Comparison of ENCODE assay signal across 8 cellular contexts in genomic region chr16:30609002-30609927, GRCh38. TPM values are rescaled to one million over a fixed set of nuclear protein-coding genes. Genes with fewer than 3 reads are reported as not detected.
DNase-seq lines count a peak whose midpoint lies in the region; ATAC-seq, FAIRE-seq and TF ChIP-seq lines count a peak whose summit lies in the region.

No MANE protein-coding gene starts in this region.

- FAIRE-seq in GM19239 (lab: Jason Lieb, UNC): peak; percentile 14
- no peak for FAIRE-seq in bronchial epithelial cell (lab: Jason Lieb, UNC)

- H3K27ac Mint-ChIP-seq in T-helper 17 cell: peak overlapping the region; percentile 92

- no peaks in the 10 kb centered on the region for H3K9me3 ChIP-seq in BLaER1 treated with 17β-estradiol and CSF1 and Interleukin-3, amounts not matched to agents 10 nM and 100 nM (replicated peaks in 1 of 11)
- H3K9me3 ChIP-seq in T-helper 17 cell (ENCODE audit: control insufficient read depth, low read length, poor library complexity, severe bottlenecking): no peaks in the 10 kb centered on the region

- H3K36me3 Mint-ChIP-seq in T-helper 17 cell (ENCODE audit: low read depth): peaks cover 4% of the 10 kb centered on the region

- peak overlapping the region; percentile 69 to 94 (median 88) for H3K4me2 ChIP-seq in BLaER1 treated with 17β-estradiol and CSF1 and Interleukin-3, amounts not matched to agents 10 nM and 100 nM

- peak overlapping the region; percentile 98 to 100 (median 98) for H3K27ac ChIP-seq in BLaER1 treated with 17β-estradiol and CSF1 and Interleukin-3, amounts not matched to agents 10 nM and 100 nM

- peak; percentile 23 for ATAC-seq in HG03520 (IDR thresholded peaks at IDR 0.05; ENCODE audit: unreplicated experiment)
- ATAC-seq in T-helper 17 cell: peak; percentile 51

- peaks cover 31 to 46% (median 45%) of the 10 kb centered on the region in 11 experiments for H3K36me3 ChIP-seq in BLaER1 treated with 17β-estradiol and CSF1 and Interleukin-3, amounts not matched to agents 10 nM and 100 nM
- peaks cover 5% of the 10 kb centered on the region for H3K36me3 ChIP-seq in bronchial epithelial cell (ENCODE audit: control insufficient read depth, insufficient read depth, low read length)

- H3K4me3 ChIP-seq in BLaER1 treated with 17β-estradiol and CSF1 and Interleukin-3, amounts not matched to agents 10 nM and 100 nM: peak overlapping the region; percentile 78 to 93 (median 86)
- H3K4me3 ChIP-seq in bronchial epithelial cell (ENCODE audit: low read depth, low read length): peak overlapping the region; percentile 97

- H3K4me1 ChIP-seq in BLaER1 treated with 17β-estradiol and CSF1 and Interleukin-3, amounts not matched to agents 10 nM and 100 nM: peaks cover 20 to 60% (median 33%) of the 10 kb centered on the region in 10 experiments

- TF ChIP-seq CTCF in bronchial epithelial cell (IDR thresholded peaks at IDR 0.05; ENCODE audit: insufficient read depth, low read length, severe bottlenecking): no peak

- peaks cover 14% of the 10 kb centered on the region for H3K4me1 Mint-ChIP-seq in T-helper 17 cell

- no peaks in the 10 kb centered on the region for H3K27me3 Mint-ChIP-seq in T-helper 17 cell

- H3K27me3 ChIP-seq in BLaER1 treated with 17β-estradiol and CSF1 and Interleukin-3, amounts not matched to agents 10 nM and 100 nM: no peaks in the 10 kb centered on the region
- no peaks in the 10 kb centered on the region for H3K27me3 ChIP-seq in bronchial epithelial cell (ENCODE audit: control insufficient read depth, insufficient read depth, low read length)

- DNase-seq in GM19239 (ENCODE audit: insufficient read length, low spot score): peak; percentile 45
- DNase-seq in T-helper 17 cell: peak in 2 of 3 donors; percentile 29 to 30
- peak; percentile 15 for DNase-seq in bronchial epithelial cell (ENCODE audit: low read depth)
- peak; percentile 68 for DNase-seq in islet precursor cell
- DNase-seq in stimulated activated CD4-positive, alpha-beta T cell treated with anti-CD3 and anti-CD28 coated beads, Interleukin-15, amount 100 ng/mL, for 1 hour (ENCODE audit: low read depth in 1 of 2, low spot score in 1 of 2): peak; percentile 10 to 26
- DNase-seq in hippocampal formation (lab: John Stamatoyannopoulos, UW): no peak

- H3K4me3 Mint-ChIP-seq in T-helper 17 cell: peak overlapping the region; percentile 97

- peaks cover 0 to 13% (median 4%) of the 10 kb centered on the region in 11 experiments; a peak in 9 of 22 replicates for H4K20me1 ChIP-seq in BLaER1 treated with 17β-estradiol and CSF1 and Interleukin-3, amounts not matched to agents 10 nM and 100 nM

- H3K9ac ChIP-seq in BLaER1 treated with 17β-estradiol and CSF1 and Interleukin-3, amounts not matched to agents 10 nM and 100 nM: peak overlapping the region; percentile 97 to 100 (median 98)

RNA-seq across cellular contexts. Expression of gene ZNF689, which starts 0.9 kb away (rescaled TPM):
- total RNA-seq in T-helper 17 cell (10 to 100 TPM in 1 of 2 donors, 1 to 10 TPM in 1; 8.3 to 14.4 TPM), bronchial epithelial cell (2.2 and 2.6 TPM in 2 replicates)

RNA-seq across cellular contexts. Expression of gene ZNF785, which starts 23.8 kb away (rescaled TPM):
- total RNA-seq in T-helper 17 cell (10 to 100 TPM in 1 of 2 donors, 1 to 10 TPM in 1; 8.5 to 11.7 TPM), bronchial epithelial cell (4.4 and 5.3 TPM in 2 replicates)

RNA-seq across cellular contexts. Expression of gene ZNF688, which starts 37.8 kb away (rescaled TPM):
- total RNA-seq in T-helper 17 cell (10 to 100 TPM; 11.4 to 14.0 TPM), bronchial epithelial cell (4.5 and 12.7 TPM in 2 replicates)

RNA-seq across cellular contexts. Expression of gene PRR14, which starts 41.5 kb away (rescaled TPM):
- total RNA-seq in T-helper 17 cell (10 to 100 TPM; 74.1 to 89.1 TPM), bronchial epithelial cell (2.6 and 7.8 TPM in 2 replicates)

RNA-seq across cellular contexts. Expression of gene FBRS, which starts 49.0 kb away (rescaled TPM):
- total RNA-seq in T-helper 17 cell: 100 to 1,000 TPM; 217 to 246 TPM
- total RNA-seq in bronchial epithelial cell: 7.9 and 13.8 TPM in 2 replicates

Comparison
In these comparisons a context has a peak if more than half of its experiments do, and no peak if none do; other contexts are left out.
1. DNase-seq: peak in GM19239 (single experiment), T-helper 17 cell (2 of 3), bronchial epithelial cell (single experiment), islet precursor cell (single experiment) and stimulated activated CD4-positive, alpha-beta T cell treated with anti-CD3 and anti-CD28 coated beads, Interleukin-15, amount 100 ng/mL, for 1 hour (2 of 2); none in hippocampal formation (0 of 2).